Comparison of ENCODE assay signal across 14 cellular contexts in genomic region chr4:147494301-147494700, GRCh38. TPM values are rescaled to one million over a fixed set of nuclear protein-coding genes. Genes with fewer than 3 reads are reported as not detected.
A peak's percentile ranks its signal among the peaks of the same experiment; 100 is the strongest.
DNase-seq lines count a peak whose midpoint lies in the region; ATAC-seq, FAIRE-seq and TF ChIP-seq lines count a peak whose summit lies in the region.
"Had no signal": no experiment of that assay in that cellular context is flagged by ENCODE, and none has a peak within 500 bp of the region (broad histone marks: within the 10 kb centered on the region; RNA-seq: fewer than 3 reads in every experiment).

No MANE protein-coding gene starts in this region.

- WGBS in endodermal cell (ENCODE audit: insufficient coverage in 1 of 2, insufficient read length in 1 of 2), 2 experiments = 67 to 87% methylated on average over 2 of the region's 2 CpGs
- WGBS in neuronal stem cell (ENCODE audit: extremely low coverage in 2 of 2, insufficient read length in 2 of 2, insufficient replicate concordance in 1 of 2), 2 donors = no CpG with 5 or more reads among the region's 2 CpGs
- 53 to 60% methylated on average over 2 of the region's 2 CpGs for WGBS in upper lobe of left lung, 2 donors

- H3K27ac ChIP-seq in astrocyte (ENCODE audit: low read depth, low read length) (no peak overlapping the region), endodermal cell (ENCODE audit: low read depth, low read length) (no peak overlapping the region), neuronal stem cell (replicated peaks; ENCODE audit: low read length) (no peak overlapping the region), upper lobe of left lung (peak overlapping the region in 3 of 4 donors; percentile 2 to 44 (median 37))
- H3K27ac ChIP-seq: BLaER1 had no signal

- H3K4me3 Mint-ChIP-seq in astrocyte (ENCODE audit: unreplicated experiment) = no peak overlapping the region
- no peak overlapping the region for H3K4me3 Mint-ChIP-seq in endodermal cell
- H3K4me3 Mint-ChIP-seq: CD8-positive, alpha-beta memory T cell had no signal

- H3K27me3 ChIP-seq in astrocyte (ENCODE audit: insufficient read depth, low read length) (no peaks in the 10 kb centered on the region), endodermal cell (ENCODE audit: control insufficient read depth, insufficient read depth, low read length, poor library complexity, severe bottlenecking) (no peaks in the 10 kb centered on the region), neuronal stem cell (ENCODE audit: control insufficient read depth in 3 of 3, insufficient read depth in 3 of 3, low read depth in 1 of 3, low read length in 3 of 3) (no peaks in the 10 kb centered on the region), upper lobe of left lung (no peaks in the 10 kb centered on the region)
- H3K27me3 ChIP-seq: BLaER1 had no signal

- H3K9me3 Mint-ChIP-seq in astrocyte (ENCODE audit: unreplicated experiment) (peaks cover 4% of the 10 kb centered on the region), endodermal cell (peaks cover 2% of the 10 kb centered on the region)

- H4K91ac ChIP-seq in neuronal stem cell (ENCODE audit: low read depth, low read length, poor library complexity) = no peak overlapping the region

- DNase-seq in astrocyte (ENCODE audit: low read depth) (no peak), endodermal cell (no peak), neuronal stem cell (ENCODE audit: low spot score) (no peak), upper lobe of left lung (no peak), NCI-H1105 (lab: John Stamatoyannopoulos, UW) (no peak), GM12892 (ENCODE audit: insufficient read length) (no peak), NCI-H1092 (lab: John Stamatoyannopoulos, UW) (no peak)
- DNase-seq: Caco-2; CD8-positive, alpha-beta memory T cell; DND-41; GDM1 had no signal

- H3K27ac Mint-ChIP-seq in astrocyte (ENCODE audit: unreplicated experiment) = peak overlapping the region; percentile 29
- H3K27ac Mint-ChIP-seq in endodermal cell = no peak overlapping the region
- H3K27ac Mint-ChIP-seq: CD8-positive, alpha-beta memory T cell had no signal

- H2BK5ac ChIP-seq in neuronal stem cell (ENCODE audit: low read length) = no peak overlapping the region

- no peak for ATAC-seq in upper lobe of left lung (ENCODE audit: low FRiP score in 2 of 2)
- ATAC-seq: HCT116 had no signal

- no peaks in the 10 kb centered on the region for H4K20me1 ChIP-seq in astrocyte (ENCODE audit: insufficient read depth, low read length)
- H4K20me1 ChIP-seq: BLaER1 had no signal

- H3K4me2 ChIP-seq in astrocyte (ENCODE audit: low read length) (no peak overlapping the region), neuronal stem cell (ENCODE audit: insufficient read depth, low read length, poor library complexity, severe bottlenecking) (no peak overlapping the region)
- H3K4me2 ChIP-seq: BLaER1 had no signal

- H2BK12ac ChIP-seq in neuronal stem cell (ENCODE audit: low read length) = no peak overlapping the region

- peaks cover 24% of the 10 kb centered on the region for H3K4me1 Mint-ChIP-seq in astrocyte (ENCODE audit: low read depth, unreplicated experiment)
- H3K4me1 Mint-ChIP-seq in endodermal cell = no peaks in the 10 kb centered on the region
- H3K4me1 Mint-ChIP-seq: CD8-positive, alpha-beta memory T cell had no signal

- H3K36me3 Mint-ChIP-seq in astrocyte (ENCODE audit: low read depth, unreplicated experiment) = no peaks in the 10 kb centered on the region
- no peaks in the 10 kb centered on the region for H3K36me3 Mint-ChIP-seq in endodermal cell (ENCODE audit: low read depth)
- H3K36me3 Mint-ChIP-seq: CD8-positive, alpha-beta memory T cell had no signal

- H3K36me3 ChIP-seq in astrocyte (ENCODE audit: insufficient read depth, low read length) (no peaks in the 10 kb centered on the region), endodermal cell (ENCODE audit: control insufficient read depth, insufficient read depth, low read length) (peaks cover 16% of the 10 kb centered on the region), neuronal stem cell (replicated peaks in 1 of 2; ENCODE audit: control insufficient read depth in 2 of 2, insufficient read depth in 2 of 2, low read length in 2 of 2) (no peaks in the 10 kb centered on the region), upper lobe of left lung (no peaks in the 10 kb centered on the region)
- H3K36me3 ChIP-seq: BLaER1 had no signal

- H3K9ac ChIP-seq in astrocyte (ENCODE audit: low read length) (no peak overlapping the region), endodermal cell (ENCODE audit: extremely low read depth, low read length, poor library complexity, severe bottlenecking) (no peak overlapping the region), neuronal stem cell (ENCODE audit: low read depth, low read length, poor library complexity) (no peak overlapping the region)
- H3K9ac ChIP-seq: BLaER1 had no signal

- peaks cover 1% of the 10 kb centered on the region for H3K27me3 Mint-ChIP-seq in astrocyte (ENCODE audit: low read depth, unreplicated experiment)
- no peaks in the 10 kb centered on the region for H3K27me3 Mint-ChIP-seq in endodermal cell (ENCODE audit: insufficient read depth)

- H3K4me1 ChIP-seq in astrocyte (ENCODE audit: insufficient read depth, low read length) (peaks cover 31% of the 10 kb centered on the region), endodermal cell (ENCODE audit: control insufficient read depth, insufficient read depth, low read length) (peaks cover 8% of the 10 kb centered on the region), neuronal stem cell (ENCODE audit: control insufficient read depth in 2 of 2, insufficient read depth in 1 of 2, low read depth in 1 of 2, low read length in 2 of 2) (no peaks in the 10 kb centered on the region), upper lobe of left lung (peaks cover 0 to 5% (median 2%) of the 10 kb centered on the region in 4 donors)
- H3K4me1 ChIP-seq: BLaER1, Caco-2 had no signal

- H2AFZ ChIP-seq in astrocyte (ENCODE audit: low read depth, low read length) = no peak overlapping the region
- H2AFZ ChIP-seq in neuronal stem cell (ENCODE audit: low read length) = no peak overlapping the region

- H3K4me3 ChIP-seq in astrocyte (ENCODE audit: insufficient read depth, low read depth, low read length) (no peak overlapping the region), endodermal cell (ENCODE audit: low read length) (peak overlapping the region; percentile 33), neuronal stem cell (ENCODE audit: low read length in 2 of 2) (no peak overlapping the region), upper lobe of left lung (no peak overlapping the region)
- H3K4me3 ChIP-seq: BLaER1 had no signal

- no peak overlapping the region for H4K8ac ChIP-seq in neuronal stem cell (ENCODE audit: low read depth, low read length)

- H3K18ac ChIP-seq in neuronal stem cell (ENCODE audit: low read length) = no peak overlapping the region

- no peak for TF ChIP-seq EP300 in upper lobe of left lung (IDR thresholded peaks at IDR 0.05)

- H2BK15ac ChIP-seq in neuronal stem cell (ENCODE audit: low read length) = no peak overlapping the region

- H3K14ac ChIP-seq in neuronal stem cell (ENCODE audit: low read length) = peak overlapping the region; percentile 57

- H3K9me3 ChIP-seq in astrocyte (ENCODE audit: insufficient read depth, low read depth, low read length) (no peaks in the 10 kb centered on the region), endodermal cell (ENCODE audit: control insufficient read depth, low read length) (no peaks in the 10 kb centered on the region), neuronal stem cell (replicated peaks in 1 of 2; ENCODE audit: control insufficient read depth in 2 of 2, insufficient read depth in 1 of 2, low read depth in 1 of 2, low read length in 2 of 2) (no peaks in the 10 kb centered on the region), upper lobe of left lung (no peaks in the 10 kb centered on the region)
- H3K9me3 ChIP-seq: BLaER1, Caco-2 had no signal

- FAIRE-seq in astrocyte (lab: Jason Lieb, UNC) = no peak
- no peak for FAIRE-seq in GM12892 (lab: Jason Lieb, UNC)
- FAIRE-seq: H54 had no signal

- no peak overlapping the region for H2BK120ac ChIP-seq in neuronal stem cell (ENCODE audit: low read depth, low read length)

- no peak overlapping the region for H2AK5ac ChIP-seq in neuronal stem cell (ENCODE audit: low read depth, low read length)

- H3K79me2 ChIP-seq in astrocyte (ENCODE audit: insufficient read depth, low read length) = peaks cover 51% of the 10 kb centered on the region

- no peak overlapping the region for H3K23ac ChIP-seq in neuronal stem cell (ENCODE audit: low read depth, low read length, poor library complexity)

- no peak for TF ChIP-seq CTCF in astrocyte (IDR thresholded peaks at IDR 0.05; ENCODE audit: insufficient read depth, low read depth, low read length)
- no peak for TF ChIP-seq CTCF in endodermal cell (conservative IDR thresholded peaks at IDR 0.05)
- TF ChIP-seq CTCF in upper lobe of left lung (IDR thresholded peaks at IDR 0.05) = no peak

- TF ChIP-seq POLR2A in upper lobe of left lung (IDR thresholded peaks at IDR 0.05) (no peak), GM12892 (IDR thresholded peaks at IDR 0.05; ENCODE audit: low read depth, low read length) (no peak)

- no peaks in the 10 kb centered on the region for H3K79me1 ChIP-seq in neuronal stem cell (ENCODE audit: low read depth, low read length)

- H3K4ac ChIP-seq in neuronal stem cell (ENCODE audit: low read length) = no peak overlapping the region

RNA-seq across cellular contexts. Expression of gene EDNRA, which starts 13.4 kb away (rescaled TPM):
- total RNA-seq in astrocyte (6.4 and 9.3 TPM in 2 replicates), endodermal cell (10 to 100 TPM; 11.5 to 13.2 TPM), upper lobe of left lung (10 to 100 TPM in 3 of 6 donors, 1 to 10 TPM in 3; 7.3 to 32.2 (median 10.2) TPM)
- polyA plus RNA-seq in endodermal cell (2013, experiment 1 of 2) = 25.4 TPM
- 26.3 TPM for polyA plus RNA-seq in endodermal cell (2013, experiment 2 of 2)
- polyA plus RNA-seq in neuronal stem cell (2013, experiment 1 of 2) = 5.6 TPM
- polyA plus RNA-seq in neuronal stem cell (2013, experiment 2 of 2) = 5.6 TPM
- not detected for polyA plus RNA-seq in GM12892 (2012; ENCODE audit: missing spikeins)
- total RNA-seq: CD8-positive, alpha-beta memory T cell had no signal
- polyA plus RNA-seq: CD8-positive, alpha-beta memory T cell had no signal

Comparison
In these comparisons a context has a peak if more than half of its experiments do, and no peak if none do; other contexts are left out.
1. H3K27ac ChIP-seq: peak in upper lobe of left lung (3 of 4); none in astrocyte (single experiment), endodermal cell (single experiment) and neuronal stem cell (single experiment).